18 cellular contexts compared by ENCODE assay signal in genomic region chr7:30618961-30619360, GRCh38.
"Had no signal": no experiment of that assay in that cellular context is flagged by ENCODE, and none has a peak within 500 bp of the region (broad histone marks: within the 10 kb centered on the region; RNA-seq: fewer than 3 reads in every experiment).

No MANE protein-coding gene starts in this region.

- FAIRE-seq: HTR-8/SVneo had no signal

- H3K4me1 Mint-ChIP-seq: IgD-negative memory B cell had no signal

- H3K4me3 Mint-ChIP-seq: IgD-negative memory B cell had no signal

- H3K9me3 Mint-ChIP-seq: IgD-negative memory B cell had no signal

- DNase-seq: KBM-7, MV-4-11, NCI-H1048, NCI-H1105, NCI-H1417, NCI-H1436 treated with DMSO at 0.1 percent for 48 hours, NCI-H1694, NCI-H187 treated with DMSO at 0.1 percent for 48 hours, NCI-H2029 treated with DMSO at 0.1 percent for 48 hours, NCI-H2227 treated with DMSO at 0.1 percent for 48 hours, NCI-H524, NCI-H526 treated with DMSO at 0.1 percent for 48 hours, NCI-H748 treated with DMSO at 0.1 percent for 48 hours, RPMI8226, SHP77 had no signal

- H3K27ac Mint-ChIP-seq: IgD-negative memory B cell had no signal

- H3K27ac ChIP-seq: HL-60 had no signal
